Comparison of ENCODE assay signal across 1 cellular context in genomic region chr11:60915250-60915914, GRCh38.
TF ChIP-seq lines count a peak whose summit lies in the region.

No MANE protein-coding gene starts in this region.

TF ChIP-seq in SK-N-SH, 30 proteins besides CTCF, POLR2A, EP300 and RAD21 (continued from another document):
- TF ChIP-seq ZBTB33 (IDR thresholded peaks at IDR 0.05; ENCODE audit: borderline replicate concordance, low read depth): no peak
- no peak for TF ChIP-seq RFX5 (IDR thresholded peaks at IDR 0.05; ENCODE audit: low read length)
